Comparison of ENCODE assay signal across 9 cellular contexts in the genomic region with DNA sequence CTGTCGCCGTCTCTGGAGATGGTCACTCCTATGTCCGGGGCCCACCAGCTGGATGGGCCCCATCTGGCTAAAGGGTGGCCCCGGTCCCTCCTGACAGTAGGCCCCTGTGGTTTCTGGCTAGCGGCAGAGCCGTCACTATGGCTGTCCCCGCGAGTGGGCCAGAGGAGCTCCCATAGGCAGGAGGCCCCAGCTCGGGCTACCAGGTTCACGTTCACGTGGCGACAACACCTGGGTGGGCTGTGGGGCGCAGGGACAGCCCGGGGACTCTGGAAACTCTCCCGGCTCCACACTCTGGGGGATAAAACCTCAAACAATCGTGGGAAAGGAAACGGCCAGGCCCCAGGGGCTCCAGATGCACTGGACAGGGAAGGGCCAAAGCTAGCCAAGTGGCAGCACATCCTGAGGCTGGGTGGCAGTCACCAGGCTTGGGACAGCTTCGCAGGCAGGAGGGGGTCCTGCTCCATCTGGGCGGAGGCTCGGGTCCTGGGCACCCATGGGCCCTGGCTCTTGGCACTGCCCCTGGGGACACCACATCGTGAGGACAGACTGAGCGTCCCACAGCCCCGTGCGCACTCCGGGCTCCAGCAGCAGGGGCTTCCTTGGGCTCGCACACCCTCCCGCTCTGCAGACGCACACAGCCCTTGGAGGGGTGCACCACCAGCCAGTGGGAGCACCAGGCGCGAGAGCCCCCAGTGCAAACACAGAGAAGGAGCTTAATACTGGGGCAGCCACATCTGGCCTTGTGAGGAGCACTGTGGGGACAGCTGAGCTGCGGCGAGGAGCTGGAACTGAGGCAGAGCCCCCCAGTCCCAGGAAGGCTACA. TPM values are rescaled to one million over a fixed set of nuclear protein-coding genes. Genes with fewer than 3 reads are reported as not detected.
DNase-seq lines count a peak whose midpoint lies in the region; ATAC-seq, FAIRE-seq and TF ChIP-seq lines count a peak whose summit lies in the region.
"Had no signal": no experiment of that assay in that cellular context is flagged by ENCODE, and none has a peak within 500 bp of the region (broad histone marks: within the 10 kb centered on the region; RNA-seq: fewer than 3 reads in every experiment).

No MANE protein-coding gene starts in this region.

- no peak overlapping the region for H3K9ac ChIP-seq in HepG2 (ENCODE audit: insufficient read depth, low read depth, low read length)

- TF ChIP-seq POLR2A in heart left ventricle (IDR thresholded peaks at IDR 0.05): no peak
- no peak for TF ChIP-seq POLR2A in HepG2 (IDR thresholded peaks at IDR 0.05; ENCODE audit: insufficient read depth in 1 of 2, low read depth in 2 of 2, low read length in 2 of 2)

- 40 to 60% (median 52%) methylated on average over 6 to 32 of the region's 32 CpGs for WGBS in heart left ventricle, 4 donors
- WGBS in HepG2 (ENCODE audit: low lambda C conversion rate): 94% methylated on average over 16 of the region's 32 CpGs
- WGBS in thymus: 44% methylated on average over 32 of the region's 32 CpGs

- H3K79me2 ChIP-seq in HepG2 (ENCODE audit: insufficient read depth, low read length): peaks cover 17% of the 10 kb centered on the region

- peak overlapping the region; percentile 93 for H3K27ac Mint-ChIP-seq in activated T-helper 2 cell treated with anti-CD3 and anti-CD28 coated beads, Interferon-gamma antibody, Interleukin-2, Interleukin-4, amounts not matched to agents 10 μg/mL and 5 μg/mL and 100 μg/mL, durations not matched to agents 14 hours and 24 hours and 36 hours
- H3K27ac Mint-ChIP-seq: brain had no signal

- H2AFZ ChIP-seq in HepG2 (ENCODE audit: low read length): no peak overlapping the region

- BruUV-seq in HepG2 (replicated peaks; lab: Mats Ljungman, UMichigan): no TSS peak

- intact Hi-C loops in heart left ventricle (cut with DNase I): loop anchor here in 3 of 10 donors (5.0 to 10.0 kb wide), 3 partner anchors 49 to 247 kb away; a partner anchor contains a TSS
- intact Hi-C loops in cardiac septum (cut with DNase I): loop anchor here (5.0 kb wide), 1 partner anchor 44 kb away; no protein-coding TSS in a partner anchor
- intact Hi-C loops in activated T-helper 2 cell treated with anti-CD3 and anti-CD28 coated beads, Interferon-gamma antibody, Interleukin-2, Interleukin-4, amounts not matched to agents 10 μg/mL and 5 μg/mL and 100 μg/mL, durations not matched to agents 14 hours and 24 hours and 36 hours (cut with micrococcal nuclease): loop anchor here (1.0 to 5.0 kb wide), 3 partner anchors 15 to 129 kb away; a partner anchor contains a TSS
- intact Hi-C loops in HepG2 (cut with micrococcal nuclease; ENCODE audit: unreplicated experiment): loop anchor here (2.0 kb wide), 1 partner anchor 39 kb away; a partner anchor contains a TSS

- H4K20me1 ChIP-seq in HepG2 (ENCODE audit: insufficient read depth, low read length): no peaks in the 10 kb centered on the region

- ATAC-seq in heart left ventricle: peak in 1 of 4 donors; percentile 23
- ATAC-seq in HepG2: no peak
- no peak for ATAC-seq in HG03442 (IDR thresholded peaks at IDR 0.05; ENCODE audit: unreplicated experiment)

- TF ChIP-seq EP300 in HepG2 (IDR thresholded peaks at IDR 0.05; ENCODE audit: low read depth in 2 of 2, low read length in 2 of 2) (no peak), HepG2 (CRISPR knock-in tag; IDR thresholded peaks at IDR 0.05; ENCODE audit: borderline replicate concordance) (no peak)

- H3K4me3 ChIP-seq in heart left ventricle (peak overlapping the region in 9 of 12 donors; percentile 13 to 99 (median 28)), HepG2 (replicated peaks in 1 of 3; ENCODE audit: insufficient read depth in 1 of 3, low read depth in 2 of 3, low read length in 3 of 3) (peak overlapping the region in 1 of 3 experiments; percentile 42; a peak in 1 of 6 replicates), thymus (ENCODE audit: low read length) (peak overlapping the region; percentile 56), BE2C (ENCODE audit: low read depth, low read length) (no peak overlapping the region)

- TF ChIP-seq CTCF in heart left ventricle (IDR thresholded peaks at IDR 0.05): no peak
- no peak for TF ChIP-seq CTCF in HepG2 (CRISPR knock-in tag; IDR thresholded peaks at IDR 0.05)
- no peak for TF ChIP-seq CTCF in BE2C (IDR thresholded peaks at IDR 0.05; ENCODE audit: low read depth, low read length)

- CTCF ChIA-PET in HepG2 (lab: Yijun Ruan, JAX; ENCODE audit: low intra/inter-chr PET ratio, low total read pairs): no interaction called here

- POLR2A ChIA-PET in HepG2 (lab: Yijun Ruan, JAX): interaction anchor here (1.9 kb wide), 1 partner anchor 14 kb away, joined by 11 read pairs; a partner anchor contains a TSS

- H3K4me3 Mint-ChIP-seq in activated T-helper 2 cell treated with anti-CD3 and anti-CD28 coated beads, Interferon-gamma antibody, Interleukin-2, Interleukin-4, amounts not matched to agents 10 μg/mL and 5 μg/mL and 100 μg/mL, durations not matched to agents 14 hours and 24 hours and 36 hours (ENCODE audit: low read depth): peak overlapping the region; percentile 83

- in situ Hi-C loops in HepG2 (cut with HindIII; ENCODE audit: extremely low pct_ligation_motif_present, low pct_unique_long_range_greater_than_20kb): no loop called here

- H3K36me3 Mint-ChIP-seq in activated T-helper 2 cell treated with anti-CD3 and anti-CD28 coated beads, Interferon-gamma antibody, Interleukin-2, Interleukin-4, amounts not matched to agents 10 μg/mL and 5 μg/mL and 100 μg/mL, durations not matched to agents 14 hours and 24 hours and 36 hours (ENCODE audit: low read depth): peaks cover 33% of the 10 kb centered on the region
- H3K36me3 Mint-ChIP-seq: brain had no signal

- TF ChIP-seq RAD21 in HepG2 (CRISPR knock-in tag; IDR thresholded peaks at IDR 0.05): no peak

- H3K27me3 ChIP-seq in heart left ventricle: no peaks in the 10 kb centered on the region
- H3K27me3 ChIP-seq in HepG2 (ENCODE audit: control insufficient read depth in 1 of 2, insufficient read depth in 2 of 2, low read length in 2 of 2): peaks cover 0 to 3% of the 10 kb centered on the region in 2 experiments; a peak in 1 of 5 replicates
- no peaks in the 10 kb centered on the region for H3K27me3 ChIP-seq in thymus (ENCODE audit: control insufficient read depth, insufficient read depth)
- H3K27me3 ChIP-seq in BE2C: no peaks in the 10 kb centered on the region

- H3K36me3 ChIP-seq in heart left ventricle (peaks cover 0 to 36% (median 34%) of the 10 kb centered on the region in 9 donors), HepG2 (replicated peaks in 1 of 2; ENCODE audit: control insufficient read depth in 1 of 2, insufficient read depth in 2 of 2, low read length in 2 of 2) (peaks cover 10 to 12% of the 10 kb centered on the region in 2 experiments; a peak in 4 of 5 replicates), thymus (ENCODE audit: control insufficient read depth, insufficient read depth) (peaks cover 38% of the 10 kb centered on the region), BE2C (peaks cover 4% of the 10 kb centered on the region)

- H3K9me3 ChIP-seq in heart left ventricle (no peaks in the 10 kb centered on the region), HepG2 (ENCODE audit: low read length) (no peaks in the 10 kb centered on the region), thymus (ENCODE audit: control insufficient read depth) (peaks cover 2% of the 10 kb centered on the region), BE2C (no peaks in the 10 kb centered on the region)

- FAIRE-seq in HepG2 (lab: Jason Lieb, UNC): no peak

- DNase-seq in heart left ventricle: peak in 1 of 5 donors; percentile 44
- no peak for DNase-seq in cardiac septum (ENCODE audit: low spot score)
- no peak for DNase-seq in activated T-helper 2 cell treated with anti-CD3 and anti-CD28 coated beads, Interferon-gamma antibody, Interleukin-2, Interleukin-4, amounts not matched to agents 10 μg/mL and 5 μg/mL and 100 μg/mL, durations not matched to agents 14 hours and 24 hours and 36 hours (ENCODE audit: low spot score)
- no peak for DNase-seq in HepG2 (ENCODE audit: low spot score)
- DNase-seq in BE2C: no peak
- no peak for DNase-seq in hippocampal formation (lab: John Stamatoyannopoulos, UW)

- peak overlapping the region; percentile 77 for H3K4me2 ChIP-seq in HepG2 (ENCODE audit: low read depth, low read length)

- H3K9me3 Mint-ChIP-seq in activated T-helper 2 cell treated with anti-CD3 and anti-CD28 coated beads, Interferon-gamma antibody, Interleukin-2, Interleukin-4, amounts not matched to agents 10 μg/mL and 5 μg/mL and 100 μg/mL, durations not matched to agents 14 hours and 24 hours and 36 hours: no peaks in the 10 kb centered on the region
- H3K9me3 Mint-ChIP-seq: brain had no signal

- H3K4me1 ChIP-seq in heart left ventricle (peaks cover 4 to 69% (median 49%) of the 10 kb centered on the region in 12 donors), HepG2 (ENCODE audit: insufficient read depth, low read length) (peaks cover 56% of the 10 kb centered on the region), thymus (ENCODE audit: control insufficient read depth, insufficient read depth, low read length) (peaks cover 45% of the 10 kb centered on the region), BE2C (no peaks in the 10 kb centered on the region)

- H3K27me3 Mint-ChIP-seq in activated T-helper 2 cell treated with anti-CD3 and anti-CD28 coated beads, Interferon-gamma antibody, Interleukin-2, Interleukin-4, amounts not matched to agents 10 μg/mL and 5 μg/mL and 100 μg/mL, durations not matched to agents 14 hours and 24 hours and 36 hours (ENCODE audit: low read depth): no peaks in the 10 kb centered on the region
- H3K27me3 Mint-ChIP-seq: brain had no signal

- H3K27ac ChIP-seq in heart left ventricle (peak overlapping the region; percentile 54 to 97 (median 76)), HepG2 (ENCODE audit: extremely low read length, insufficient read depth, low read length) (peak overlapping the region; percentile 59), thymus (ENCODE audit: low read depth) (peak overlapping the region; percentile 95)

- peaks cover 50% of the 10 kb centered on the region for H3K4me1 Mint-ChIP-seq in activated T-helper 2 cell treated with anti-CD3 and anti-CD28 coated beads, Interferon-gamma antibody, Interleukin-2, Interleukin-4, amounts not matched to agents 10 μg/mL and 5 μg/mL and 100 μg/mL, durations not matched to agents 14 hours and 24 hours and 36 hours (ENCODE audit: low read depth)

RNA-seq across cellular contexts. Expression of a gene that starts 4.5 kb away (rescaled TPM):
- total RNA-seq in heart left ventricle: 10 to 100 TPM in 8 of 9 donors, 1 to 10 TPM in 1; 9.3 to 28.5 (median 15.4) TPM
- polyA plus RNA-seq in heart left ventricle: 10 to 100 TPM; 14.7 to 21.8 TPM
- total RNA-seq in cardiac septum: 17.1 TPM
- total RNA-seq in activated T-helper 2 cell treated with anti-CD3 and anti-CD28 coated beads, Interferon-gamma antibody, Interleukin-2, Interleukin-4, amounts not matched to agents 10 μg/mL and 5 μg/mL and 100 μg/mL, durations not matched to agents 14 hours and 24 hours and 36 hours: 39.9 and 52.1 TPM in 2 replicates
- 15.1 and 23.0 TPM in 2 replicates for total RNA-seq in HepG2 (2016; rRNA removed; fragmentation: Illumina TruSeq; extraction: Trizol)
- 36.0 and 37.2 TPM in 2 replicates for total RNA-seq in HepG2 (2016; cell fraction: cytosol; rRNA removed; fragmentation: Illumina TruSeq; extraction: Trizol; ENCODE audit: low read depth)
- total RNA-seq in HepG2 (2016; cell fraction: insoluble cytoplasmic fraction; rRNA removed; fragmentation: Illumina TruSeq; extraction: Trizol): 17.3 and 23.3 TPM in 2 replicates
- 41.6 and 45.9 TPM in 2 replicates for total RNA-seq in HepG2 (2016; cell fraction: membrane; rRNA removed; fragmentation: Illumina TruSeq; extraction: Trizol)
- total RNA-seq in HepG2 (2016; cell fraction: nucleus; rRNA removed; fragmentation: Illumina TruSeq; extraction: Trizol): 14.0 and 14.1 TPM in 2 replicates
- 21.4 and 26.2 TPM in 2 replicates for polyA plus RNA-seq in HepG2 (2011; rRNA removed)
- 14.8 and 24.4 TPM in 2 replicates for polyA plus RNA-seq in HepG2 (2011; cell fraction: cytosol; rRNA removed)
- 83.8 and 91.3 TPM in 2 replicates for polyA plus RNA-seq in HepG2 (2011; cell fraction: nucleus; rRNA removed)
- polyA plus RNA-seq in HepG2 (2012): 12.2 and 16.1 TPM in 2 replicates
- 22.9 and 25.4 TPM in 2 replicates for polyA plus RNA-seq in HepG2 (2016; cell fraction: cytosol; fragmentation: Illumina TruSeq; extraction: Trizol; ENCODE audit: low read depth)
- polyA plus RNA-seq in HepG2 (2016; cell fraction: insoluble cytoplasmic fraction; fragmentation: Illumina TruSeq; extraction: Trizol; ENCODE audit: low read depth): 19.2 and 20.2 TPM in 2 replicates
- polyA plus RNA-seq in HepG2 (2016; cell fraction: membrane; fragmentation: Illumina TruSeq; extraction: Trizol; ENCODE audit: low read depth): 32.0 and 34.1 TPM in 2 replicates
- polyA plus RNA-seq in HepG2 (2016; cell fraction: nucleus; fragmentation: Illumina TruSeq; extraction: Trizol; ENCODE audit: insufficient read depth, low read depth): 36.7 and 43.4 TPM in 2 replicates
- polyA minus RNA-seq in HepG2 (2011; rRNA and poly(A)+ RNA removed; ENCODE audit: low replicate concordance): 11.5 and 25.6 TPM in 2 replicates
- polyA minus RNA-seq in HepG2 (2011; cell fraction: cytosol; rRNA and poly(A)+ RNA removed): 12.9 and 17.8 TPM in 2 replicates
- polyA minus RNA-seq in HepG2 (2011; cell fraction: nucleus; rRNA and poly(A)+ RNA removed): 14.2 and 18.7 TPM in 2 replicates
- 144 TPM for polyA plus RNA-seq in thymus
- polyA plus RNA-seq in BE2C (2012; ENCODE audit: insufficient read depth, insufficient read length, low read depth): 54.7 TPM

RNA-seq across cellular contexts. Expression of a gene that starts 4.6 kb away (rescaled TPM):
- 10 to 100 TPM in 7 of 9 donors, 1 to 10 TPM in 2; 6.5 to 20.8 (median 12.3) TPM for total RNA-seq in heart left ventricle
- polyA plus RNA-seq in heart left ventricle: 10 to 100 TPM; 16.0 to 20.8 TPM
- 14.9 TPM for total RNA-seq in cardiac septum
- total RNA-seq in activated T-helper 2 cell treated with anti-CD3 and anti-CD28 coated beads, Interferon-gamma antibody, Interleukin-2, Interleukin-4, amounts not matched to agents 10 μg/mL and 5 μg/mL and 100 μg/mL, durations not matched to agents 14 hours and 24 hours and 36 hours: 43.8 and 43.9 TPM in 2 replicates
- 21.9 TPM in 2 replicates for total RNA-seq in HepG2 (2016; rRNA removed; fragmentation: Illumina TruSeq; extraction: Trizol)
- total RNA-seq in HepG2 (2016; cell fraction: cytosol; rRNA removed; fragmentation: Illumina TruSeq; extraction: Trizol; ENCODE audit: low read depth): 11.4 and 12.8 TPM in 2 replicates
- total RNA-seq in HepG2 (2016; cell fraction: insoluble cytoplasmic fraction; rRNA removed; fragmentation: Illumina TruSeq; extraction: Trizol): 16.8 and 22.4 TPM in 2 replicates
- total RNA-seq in HepG2 (2016; cell fraction: membrane; rRNA removed; fragmentation: Illumina TruSeq; extraction: Trizol): 13.8 and 15.9 TPM in 2 replicates
- total RNA-seq in HepG2 (2016; cell fraction: nucleus; rRNA removed; fragmentation: Illumina TruSeq; extraction: Trizol): 16.7 and 17.2 TPM in 2 replicates
- 13.3 and 18.5 TPM in 2 replicates for polyA plus RNA-seq in HepG2 (2011; rRNA removed)
- polyA plus RNA-seq in HepG2 (2011; cell fraction: cytosol; rRNA removed): 11.8 and 19.4 TPM in 2 replicates
- polyA plus RNA-seq in HepG2 (2011; cell fraction: nucleus; rRNA removed): 63.3 and 73.6 TPM in 2 replicates
- polyA plus RNA-seq in HepG2 (2012): 11.6 and 15.1 TPM in 2 replicates
- 12.4 and 16.5 TPM in 2 replicates for polyA plus RNA-seq in HepG2 (2016; cell fraction: cytosol; fragmentation: Illumina TruSeq; extraction: Trizol; ENCODE audit: low read depth)
- 20.9 and 22.4 TPM in 2 replicates for polyA plus RNA-seq in HepG2 (2016; cell fraction: insoluble cytoplasmic fraction; fragmentation: Illumina TruSeq; extraction: Trizol; ENCODE audit: low read depth)
- 13.3 and 14.9 TPM in 2 replicates for polyA plus RNA-seq in HepG2 (2016; cell fraction: membrane; fragmentation: Illumina TruSeq; extraction: Trizol; ENCODE audit: low read depth)
- polyA plus RNA-seq in HepG2 (2016; cell fraction: nucleus; fragmentation: Illumina TruSeq; extraction: Trizol; ENCODE audit: insufficient read depth, low read depth): 39.4 and 44.9 TPM in 2 replicates
- 23.1 and 25.7 TPM in 2 replicates for polyA minus RNA-seq in HepG2 (2011; rRNA and poly(A)+ RNA removed; ENCODE audit: low replicate concordance)
- 15.2 and 18.6 TPM in 2 replicates for polyA minus RNA-seq in HepG2 (2011; cell fraction: cytosol; rRNA and poly(A)+ RNA removed)
- polyA minus RNA-seq in HepG2 (2011; cell fraction: nucleus; rRNA and poly(A)+ RNA removed): 19.3 and 20.7 TPM in 2 replicates
- polyA plus RNA-seq in thymus: 18.6 TPM
- 159 TPM for polyA plus RNA-seq in BE2C (2012; ENCODE audit: insufficient read depth, insufficient read length, low read depth)

RNA-seq across cellular contexts. Expression of a gene that starts 15.4 kb away (rescaled TPM):
- 1 to 10 TPM in 6 of 9 donors, under 1 TPM in 3; 0.76 to 9.5 (median 1.4) TPM for total RNA-seq in heart left ventricle
- polyA plus RNA-seq in heart left ventricle: 1 to 10 TPM; 1.7 to 4.4 TPM
- 0.97 TPM for total RNA-seq in cardiac septum
- total RNA-seq in activated T-helper 2 cell treated with anti-CD3 and anti-CD28 coated beads, Interferon-gamma antibody, Interleukin-2, Interleukin-4, amounts not matched to agents 10 μg/mL and 5 μg/mL and 100 μg/mL, durations not matched to agents 14 hours and 24 hours and 36 hours: 2.0 and 2.3 TPM in 2 replicates
- total RNA-seq in HepG2 (2016; rRNA removed; fragmentation: Illumina TruSeq; extraction: Trizol): 0.09 and 0.18 TPM in 2 replicates
- total RNA-seq in HepG2 (2016; cell fraction: cytosol; rRNA removed; fragmentation: Illumina TruSeq; extraction: Trizol; ENCODE audit: low read depth): not detected in 2 replicates
- total RNA-seq in HepG2 (2016; cell fraction: insoluble cytoplasmic fraction; rRNA removed; fragmentation: Illumina TruSeq; extraction: Trizol): 0.13 and 0.17 TPM in 2 replicates
- total RNA-seq in HepG2 (2016; cell fraction: membrane; rRNA removed; fragmentation: Illumina TruSeq; extraction: Trizol): 0.12 TPM in 1 of 2 replicates, not detected in the other
- total RNA-seq in HepG2 (2016; cell fraction: nucleus; rRNA removed; fragmentation: Illumina TruSeq; extraction: Trizol): not detected in 2 replicates
- 0.18 and 0.40 TPM in 2 replicates for polyA plus RNA-seq in HepG2 (2011; rRNA removed)
- 0.18 and 0.44 TPM in 2 replicates for polyA plus RNA-seq in HepG2 (2011; cell fraction: cytosol; rRNA removed)
- 0.35 and 0.64 TPM in 2 replicates for polyA plus RNA-seq in HepG2 (2011; cell fraction: nucleus; rRNA removed)
- polyA plus RNA-seq in HepG2 (2012): 0.40 and 0.47 TPM in 2 replicates
- 0.08 TPM in 1 of 2 replicates, not detected in the other for polyA plus RNA-seq in HepG2 (2016; cell fraction: cytosol; fragmentation: Illumina TruSeq; extraction: Trizol; ENCODE audit: low read depth)
- polyA plus RNA-seq in HepG2 (2016; cell fraction: insoluble cytoplasmic fraction; fragmentation: Illumina TruSeq; extraction: Trizol; ENCODE audit: low read depth): 0.26 TPM in 1 of 2 replicates, not detected in the other
- polyA plus RNA-seq in HepG2 (2016; cell fraction: membrane; fragmentation: Illumina TruSeq; extraction: Trizol; ENCODE audit: low read depth): 0.15 and 0.21 TPM in 2 replicates
- 0.27 TPM in 1 of 2 replicates, not detected in the other for polyA plus RNA-seq in HepG2 (2016; cell fraction: nucleus; fragmentation: Illumina TruSeq; extraction: Trizol; ENCODE audit: insufficient read depth, low read depth)
- polyA minus RNA-seq in HepG2 (2011; rRNA and poly(A)+ RNA removed; ENCODE audit: low replicate concordance): 0.84 TPM in 1 of 2 replicates, not detected in the other
- polyA minus RNA-seq in HepG2 (2011; cell fraction: cytosol; rRNA and poly(A)+ RNA removed): not detected in 2 replicates
- not detected in 2 replicates for polyA minus RNA-seq in HepG2 (2011; cell fraction: nucleus; rRNA and poly(A)+ RNA removed)
- 2.9 TPM for polyA plus RNA-seq in thymus
- polyA plus RNA-seq in BE2C (2012; ENCODE audit: insufficient read depth, insufficient read length, low read depth): 2.9 TPM

RNA-seq across cellular contexts. Expression of a gene that starts 38.9 kb away (rescaled TPM):
- 10 to 100 TPM; 17.5 to 26.8 (median 20.6) TPM for total RNA-seq in heart left ventricle
- polyA plus RNA-seq in heart left ventricle: 10 to 100 TPM; 22.3 to 41.2 TPM
- total RNA-seq in cardiac septum: 27.1 TPM
- 132 and 137 TPM in 2 replicates for total RNA-seq in activated T-helper 2 cell treated with anti-CD3 and anti-CD28 coated beads, Interferon-gamma antibody, Interleukin-2, Interleukin-4, amounts not matched to agents 10 μg/mL and 5 μg/mL and 100 μg/mL, durations not matched to agents 14 hours and 24 hours and 36 hours
- total RNA-seq in HepG2 (2016; rRNA removed; fragmentation: Illumina TruSeq; extraction: Trizol): 128 and 187 TPM in 2 replicates
- total RNA-seq in HepG2 (2016; cell fraction: cytosol; rRNA removed; fragmentation: Illumina TruSeq; extraction: Trizol; ENCODE audit: low read depth): 86.8 and 92.1 TPM in 2 replicates
- 110 and 194 TPM in 2 replicates for total RNA-seq in HepG2 (2016; cell fraction: insoluble cytoplasmic fraction; rRNA removed; fragmentation: Illumina TruSeq; extraction: Trizol)
- 93.3 and 93.5 TPM in 2 replicates for total RNA-seq in HepG2 (2016; cell fraction: membrane; rRNA removed; fragmentation: Illumina TruSeq; extraction: Trizol)
- 150 and 173 TPM in 2 replicates for total RNA-seq in HepG2 (2016; cell fraction: nucleus; rRNA removed; fragmentation: Illumina TruSeq; extraction: Trizol)
- polyA plus RNA-seq in HepG2 (2011; rRNA removed): 28.1 and 68.9 TPM in 2 replicates
- 33.1 and 34.9 TPM in 2 replicates for polyA plus RNA-seq in HepG2 (2011; cell fraction: cytosol; rRNA removed)
- 340 and 407 TPM in 2 replicates for polyA plus RNA-seq in HepG2 (2011; cell fraction: nucleus; rRNA removed)
- 81.3 and 104 TPM in 2 replicates for polyA plus RNA-seq in HepG2 (2012)
- polyA plus RNA-seq in HepG2 (2016; cell fraction: cytosol; fragmentation: Illumina TruSeq; extraction: Trizol; ENCODE audit: low read depth): 49.5 and 55.8 TPM in 2 replicates
- polyA plus RNA-seq in HepG2 (2016; cell fraction: insoluble cytoplasmic fraction; fragmentation: Illumina TruSeq; extraction: Trizol; ENCODE audit: low read depth): 117 and 128 TPM in 2 replicates
- polyA plus RNA-seq in HepG2 (2016; cell fraction: membrane; fragmentation: Illumina TruSeq; extraction: Trizol; ENCODE audit: low read depth): 64.4 TPM in 2 replicates
- 435 and 459 TPM in 2 replicates for polyA plus RNA-seq in HepG2 (2016; cell fraction: nucleus; fragmentation: Illumina TruSeq; extraction: Trizol; ENCODE audit: insufficient read depth, low read depth)
- 8.9 and 43.8 TPM in 2 replicates for polyA minus RNA-seq in HepG2 (2011; rRNA and poly(A)+ RNA removed; ENCODE audit: low replicate concordance)
- 24.2 and 37.5 TPM in 2 replicates for polyA minus RNA-seq in HepG2 (2011; cell fraction: cytosol; rRNA and poly(A)+ RNA removed)
- 34.4 and 55.3 TPM in 2 replicates for polyA minus RNA-seq in HepG2 (2011; cell fraction: nucleus; rRNA and poly(A)+ RNA removed)
- 30.2 TPM for polyA plus RNA-seq in thymus
- 80.6 TPM for polyA plus RNA-seq in BE2C (2012; ENCODE audit: insufficient read depth, insufficient read length, low read depth)

RNA-seq across cellular contexts. Expression of a gene that starts 50.9 kb away (rescaled TPM):
- total RNA-seq in heart left ventricle (100 to 1,000 TPM in 1 of 9 donors, 10 to 100 TPM in 8; 22.6 to 227 (median 34.4) TPM), cardiac septum (26.8 TPM), HepG2 (2016; rRNA removed; fragmentation: Illumina TruSeq; extraction: Trizol) (84.2 and 250 TPM in 2 replicates)
- polyA plus RNA-seq in heart left ventricle (10 to 100 TPM; 46.5 to 48.8 TPM), HepG2 (2011; rRNA removed) (196 and 258 TPM in 2 replicates), thymus (208 TPM)
- total RNA-seq in activated T-helper 2 cell treated with anti-CD3 and anti-CD28 coated beads, Interferon-gamma antibody, Interleukin-2, Interleukin-4, amounts not matched to agents 10 μg/mL and 5 μg/mL and 100 μg/mL, durations not matched to agents 14 hours and 24 hours and 36 hours: 233 and 242 TPM in 2 replicates
- total RNA-seq in HepG2 (2016; cell fraction: cytosol; rRNA removed; fragmentation: Illumina TruSeq; extraction: Trizol; ENCODE audit: low read depth): 92.1 and 114 TPM in 2 replicates
- 90.4 and 246 TPM in 2 replicates for total RNA-seq in HepG2 (2016; cell fraction: insoluble cytoplasmic fraction; rRNA removed; fragmentation: Illumina TruSeq; extraction: Trizol)
- total RNA-seq in HepG2 (2016; cell fraction: membrane; rRNA removed; fragmentation: Illumina TruSeq; extraction: Trizol): 55.3 and 74.3 TPM in 2 replicates
- total RNA-seq in HepG2 (2016; cell fraction: nucleus; rRNA removed; fragmentation: Illumina TruSeq; extraction: Trizol): 170 and 197 TPM in 2 replicates
- 338 and 484 TPM in 2 replicates for polyA plus RNA-seq in HepG2 (2011; cell fraction: cytosol; rRNA removed)
- 620 and 660 TPM in 2 replicates for polyA plus RNA-seq in HepG2 (2011; cell fraction: nucleus; rRNA removed)
- polyA plus RNA-seq in HepG2 (2012): 207 and 213 TPM in 2 replicates
- polyA plus RNA-seq in HepG2 (2016; cell fraction: cytosol; fragmentation: Illumina TruSeq; extraction: Trizol; ENCODE audit: low read depth): 111 and 128 TPM in 2 replicates
- polyA plus RNA-seq in HepG2 (2016; cell fraction: insoluble cytoplasmic fraction; fragmentation: Illumina TruSeq; extraction: Trizol; ENCODE audit: low read depth): 97.6 and 108 TPM in 2 replicates
- 58.9 and 66.6 TPM in 2 replicates for polyA plus RNA-seq in HepG2 (2016; cell fraction: membrane; fragmentation: Illumina TruSeq; extraction: Trizol; ENCODE audit: low read depth)
- 462 and 471 TPM in 2 replicates for polyA plus RNA-seq in HepG2 (2016; cell fraction: nucleus; fragmentation: Illumina TruSeq; extraction: Trizol; ENCODE audit: insufficient read depth, low read depth)
- 170 and 432 TPM in 2 replicates for polyA minus RNA-seq in HepG2 (2011; rRNA and poly(A)+ RNA removed; ENCODE audit: low replicate concordance)
- 173 and 183 TPM in 2 replicates for polyA minus RNA-seq in HepG2 (2011; cell fraction: cytosol; rRNA and poly(A)+ RNA removed)
- polyA minus RNA-seq in HepG2 (2011; cell fraction: nucleus; rRNA and poly(A)+ RNA removed): 79.1 and 82.6 TPM in 2 replicates
- polyA plus RNA-seq in BE2C (2012; ENCODE audit: insufficient read depth, insufficient read length, low read depth): 154 TPM
